Comparison of ENCODE assay signal across 14 cellular contexts in genomic region chr20:48763183-48764030, GRCh38.
DNase-seq lines count a peak whose midpoint lies in the region; ATAC-seq and TF ChIP-seq lines count a peak whose summit lies in the region.
"Had no signal": no experiment of that assay in that cellular context is flagged by ENCODE, and none has a peak within 500 bp of the region (broad histone marks: within the 10 kb centered on the region; RNA-seq: fewer than 3 reads in every experiment).

No MANE protein-coding gene starts in this region.

- H3K27me3 ChIP-seq in CD8-positive, alpha-beta memory T cell (ENCODE audit: insufficient read depth, low read length, poor library complexity, severe bottlenecking) = no peaks in the 10 kb centered on the region
- H3K27me3 ChIP-seq in esophagus muscularis mucosa (no peaks in the 10 kb centered on the region), neural progenitor cell (peaks cover 21% of the 10 kb centered on the region)

- ATAC-seq in WTC11 (no peak), GM18519 (IDR thresholded peaks at IDR 0.05; ENCODE audit: low FRiP score, unreplicated experiment) (no peak)

- TF ChIP-seq CTCF in WTC11 (IDR thresholded peaks at IDR 0.05) = no peak
- no peak for TF ChIP-seq CTCF in esophagus muscularis mucosa (IDR thresholded peaks at IDR 0.05)
- TF ChIP-seq CTCF in neural progenitor cell (IDR thresholded peaks at IDR 0.05) = no peak

- no peak overlapping the region for H2AFZ ChIP-seq in neural progenitor cell (replicated peaks)

- H3K4me2 ChIP-seq in neural progenitor cell = no peak overlapping the region

- no peaks in the 10 kb centered on the region for H3K36me3 ChIP-seq in CD8-positive, alpha-beta memory T cell (ENCODE audit: insufficient read depth, low read length)
- H3K36me3 ChIP-seq in esophagus muscularis mucosa (no peaks in the 10 kb centered on the region), neural progenitor cell (no peaks in the 10 kb centered on the region)
- H3K36me3 ChIP-seq: thoracic aorta, WERI-Rb-1 had no signal

- H3K4me1 Mint-ChIP-seq in CD8-positive, alpha-beta memory T cell = peaks cover 92 to 97% (median 97%) of the 10 kb centered on the region in 3 donors
- peaks cover 11% of the 10 kb centered on the region for H3K4me1 Mint-ChIP-seq in WTC11
- peaks cover 58% of the 10 kb centered on the region for H3K4me1 Mint-ChIP-seq in neural progenitor cell

- DNase-seq in CD8-positive, alpha-beta memory T cell = peak in 1 of 5 donors; percentile 17
- no peak for DNase-seq in WTC11 (ENCODE audit: low spot score)
- no peak for DNase-seq in esophagus muscularis mucosa (ENCODE audit: extremely low spot score)
- DNase-seq in neural progenitor cell (ENCODE audit: low spot score) = peak; percentile 49
- DNase-seq in NCI-H1417 treated with DMSO at 0.1 percent for 48 hours (lab: John Stamatoyannopoulos, UW) = no peak
- DNase-seq in pons (ENCODE audit: low spot score) = no peak
- DNase-seq in NCI-H526 treated with DMSO at 0.1 percent for 48 hours (lab: John Stamatoyannopoulos, UW) = no peak
- DNase-seq: H7; NCI-H2171 treated with DMSO at 0.1 percent for 48 hours; stimulated activated CD4-positive, alpha-beta T cell treated with anti-CD3 and anti-CD28 coated beads, Interleukin-4, amount 100 ng/mL, for 4 hours; WERI-Rb-1 had no signal

- peaks cover 96% of the 10 kb centered on the region for H3K4me1 ChIP-seq in CD8-positive, alpha-beta memory T cell (ENCODE audit: insufficient read depth, low read length)
- H3K4me1 ChIP-seq in esophagus muscularis mucosa (peaks cover 2 to 33% (median 29%) of the 10 kb centered on the region in 4 donors), neural progenitor cell (peaks cover 10% of the 10 kb centered on the region)

- peak overlapping the region; percentile 93 to 97 (median 96) for H3K27ac Mint-ChIP-seq in CD8-positive, alpha-beta memory T cell
- no peak overlapping the region for H3K27ac Mint-ChIP-seq in WTC11
- H3K27ac Mint-ChIP-seq in neural progenitor cell = peak overlapping the region; percentile 99

- H3K27me3 Mint-ChIP-seq in CD8-positive, alpha-beta memory T cell = no peaks in the 10 kb centered on the region
- H3K27me3 Mint-ChIP-seq in WTC11 (ENCODE audit: low read depth) = peaks cover 3% of the 10 kb centered on the region
- H3K27me3 Mint-ChIP-seq in neural progenitor cell (ENCODE audit: insufficient read depth, low read depth) = peaks cover 11% of the 10 kb centered on the region

- intact Hi-C loops in esophagus muscularis mucosa (cut with DNase I) = no loop called here

- no peak overlapping the region for H3K9ac ChIP-seq in neural progenitor cell

- CTCF ChIA-PET in CD8-positive, alpha-beta memory T cell (lab: Charles Lee) = no interaction called here
- CTCF ChIA-PET in WTC11 (lab: Charles Lee) = interaction anchor here (1.0 kb wide), 1 partner anchor 65 kb away, joined by 3 read pairs; no protein-coding TSS in a partner anchor

- no peak for TF ChIP-seq POLR2A in esophagus muscularis mucosa (IDR thresholded peaks at IDR 0.05; ENCODE audit: low read depth)

- WGBS in esophagus muscularis mucosa = 74% methylated on average over 19 of the region's 19 CpGs

- peaks cover 7 to 11% (median 10%) of the 10 kb centered on the region in 3 donors for H3K36me3 Mint-ChIP-seq in CD8-positive, alpha-beta memory T cell
- H3K36me3 Mint-ChIP-seq in WTC11 (peaks cover 14% of the 10 kb centered on the region), neural progenitor cell (peaks cover 30% of the 10 kb centered on the region)

- peaks cover 8% of the 10 kb centered on the region for H3F3A ChIP-seq in neural progenitor cell (ENCODE audit: low read depth)

- TF ChIP-seq EP300 in esophagus muscularis mucosa (IDR thresholded peaks at IDR 0.05) = no peak

- POLR2A ChIA-PET in CD8-positive, alpha-beta memory T cell (lab: Charles Lee) = interaction anchor here (0.7 kb wide), 1 partner anchor 47 kb away, joined by 9 read pairs; no protein-coding TSS in a partner anchor
- POLR2A ChIA-PET in WTC11 (lab: Charles Lee) = no interaction called here

- peak overlapping the region in 5 of 7 donors; percentile 17 to 59 (median 32) for H3K4me3 Mint-ChIP-seq in CD8-positive, alpha-beta memory T cell
- H3K4me3 Mint-ChIP-seq in WTC11 (no peak overlapping the region), neural progenitor cell (peak overlapping the region; percentile 66)

- H3K27ac ChIP-seq in CD8-positive, alpha-beta memory T cell (ENCODE audit: low read depth, low read length) = no peak overlapping the region
- H3K27ac ChIP-seq in esophagus muscularis mucosa (replicated peaks in 1 of 4) (peak overlapping the region in 3 of 4 donors; percentile 0 to 58 (median 28)), neural progenitor cell (no peak overlapping the region)
- H3K27ac ChIP-seq: epithelial cell of prostate, thoracic aorta, WERI-Rb-1 had no signal

- peaks cover 4% of the 10 kb centered on the region for H4K20me1 ChIP-seq in neural progenitor cell (ENCODE audit: low read depth)

- no peak overlapping the region for H3K4me3 ChIP-seq in CD8-positive, alpha-beta memory T cell (ENCODE audit: low read length)
- H3K4me3 ChIP-seq in esophagus muscularis mucosa (no peak overlapping the region), neural progenitor cell (no peak overlapping the region)
- H3K4me3 ChIP-seq: thoracic aorta had no signal

- H3K9me3 Mint-ChIP-seq in CD8-positive, alpha-beta memory T cell = no peaks in the 10 kb centered on the region
- H3K9me3 Mint-ChIP-seq in WTC11 (peaks cover 25% of the 10 kb centered on the region), neural progenitor cell (peaks cover 28% of the 10 kb centered on the region)

- no peaks in the 10 kb centered on the region for H3K79me2 ChIP-seq in neural progenitor cell (ENCODE audit: low read depth)

- H3K9me3 ChIP-seq in CD8-positive, alpha-beta memory T cell (ENCODE audit: low read length) = no peaks in the 10 kb centered on the region
- H3K9me3 ChIP-seq in esophagus muscularis mucosa (peaks cover 0 to 4% (median 0%) of the 10 kb centered on the region in 4 donors), neural progenitor cell (ENCODE audit: low read depth) (no peaks in the 10 kb centered on the region)
- H3K9me3 ChIP-seq: thoracic aorta had no signal

TF ChIP-seq in WTC11, 78 proteins besides CTCF, POLR2A, EP300 and RAD21:
- no peak for TF ChIP-seq USF2 (CRISPR knock-in tag; IDR thresholded peaks at IDR 0.05)
- no peak for TF ChIP-seq TEAD4 (CRISPR knock-in tag; IDR thresholded peaks at IDR 0.05)
- no peak for TF ChIP-seq AR (CRISPR knock-in tag; IDR thresholded peaks at IDR 0.05)
- 0 out of 2 replicates have a peak, but pooled peaks have one; percentile 12 for TF ChIP-seq MAX (CRISPR knock-in tag; IDR thresholded peaks at IDR 0.05)
- no peak for TF ChIP-seq ZNF317 (CRISPR knock-in tag; IDR thresholded peaks at IDR 0.05; ENCODE audit: borderline replicate concordance, low read depth)
- no peak for TF ChIP-seq ZSCAN18 (CRISPR knock-in tag; IDR thresholded peaks at IDR 0.05)
- no peak for TF ChIP-seq ESRRA (CRISPR knock-in tag; IDR thresholded peaks at IDR 0.05; ENCODE audit: borderline replicate concordance)

Comparison
In these comparisons a context has a peak if more than half of its experiments do, and no peak if none do; other contexts are left out.
1. H3K27ac ChIP-seq: peak in esophagus muscularis mucosa (3 of 4); none in CD8-positive, alpha-beta memory T cell (single experiment) and neural progenitor cell (single experiment).